ENCODE assay signal across 11 cellular contexts in genomic region chr21:40466893-40467483, GRCh38.
DNase-seq lines count a peak whose midpoint lies in the region; ATAC-seq, FAIRE-seq and TF ChIP-seq lines count a peak whose summit lies in the region.
"Had no signal": no experiment of that assay in that cellular context is flagged by ENCODE, and none has a peak within 500 bp of the region (broad histone marks: within the 10 kb centered on the region; RNA-seq: fewer than 3 reads in every experiment).

No MANE protein-coding gene starts in this region.

- BruUV-seq in PC-9 (replicated peaks; lab: Mats Ljungman, UMichigan): no TSS peak

- H3K36me3 ChIP-seq in left ventricle myocardium inferior: no peaks in the 10 kb centered on the region
- H3K36me3 ChIP-seq in right atrium auricular region: no peaks in the 10 kb centered on the region
- H3K36me3 ChIP-seq in PC-9 (ENCODE audit: low read depth): no peaks in the 10 kb centered on the region
- no peaks in the 10 kb centered on the region for H3K36me3 ChIP-seq in upper lobe of right lung

- H3K9me2 ChIP-seq in PC-9 (ENCODE audit: insufficient read depth): no peaks in the 10 kb centered on the region

- no peak overlapping the region for H3K4me2 ChIP-seq in PC-9

- H3K79me2 ChIP-seq in PC-9 (ENCODE audit: low read depth): no peaks in the 10 kb centered on the region

- H2AFZ ChIP-seq in PC-9: no peak overlapping the region

- peaks cover 66% of the 10 kb centered on the region for H3K27me3 ChIP-seq in left ventricle myocardium inferior (ENCODE audit: low read depth)
- H3K27me3 ChIP-seq in right atrium auricular region: no peaks in the 10 kb centered on the region
- no peaks in the 10 kb centered on the region; the same call in 1 of the 2 replicates for H3K27me3 ChIP-seq in PC-9 (ENCODE audit: insufficient read depth, low read depth)
- no peaks in the 10 kb centered on the region for H3K27me3 ChIP-seq in upper lobe of right lung

- H3K27ac ChIP-seq in left ventricle myocardium inferior (replicated peaks) (no peak overlapping the region), right atrium auricular region (no peak overlapping the region), PC-9 (no peak overlapping the region), upper lobe of right lung (no peak overlapping the region)

- intact Hi-C loops in left ventricle myocardium inferior (cut with micrococcal nuclease): no loop called here
- intact Hi-C loops in PC-9 (cut with micrococcal nuclease; ENCODE audit: unreplicated experiment): loop anchor here (5.0 kb wide), 2 partner anchors 600 to 665 kb away; no protein-coding TSS in a partner anchor
- intact Hi-C loops in upper lobe of right lung (cut with DNase I): no loop called here

- DNase-seq in left ventricle myocardium inferior (no peak), right atrium auricular region (ENCODE audit: low spot score) (no peak), PC-9 (no peak), frontal cortex (ENCODE audit: low spot score in 2 of 2) (no peak), upper lobe of right lung (no peak), islet precursor cell (no peak)
- no peak for DNase-seq in stimulated activated CD4-positive, alpha-beta T cell treated with anti-CD3 and anti-CD28 coated beads, Interleukin-1b, Interleukin-23, amount 100 ng/mL, for 48 hours
- DNase-seq: naive thymus-derived CD4-positive, alpha-beta T cell had no signal

- CTCF ChIA-PET in PC-9 (lab: Charles Lee): no interaction called here

- TF ChIP-seq CTCF in left ventricle myocardium inferior (IDR thresholded peaks at IDR 0.05; ENCODE audit: borderline replicate concordance): peak; percentile 58
- peak in 1 of 2 donors; percentile 54 for TF ChIP-seq CTCF in right atrium auricular region (IDR thresholded peaks at IDR 0.05)
- TF ChIP-seq CTCF in PC-9 (conservative IDR thresholded peaks at IDR 0.05): peak; percentile 63
- peak; percentile 48 for TF ChIP-seq CTCF in upper lobe of right lung (IDR thresholded peaks at IDR 0.05)

- POLR2A ChIA-PET in PC-9 (lab: Charles Lee; ENCODE audit: unreplicated experiment): no interaction called here

- ATAC-seq in upper lobe of right lung (no peak), GM18505 (IDR thresholded peaks at IDR 0.05; ENCODE audit: unreplicated experiment) (no peak)
- ATAC-seq: naive thymus-derived CD4-positive, alpha-beta T cell had no signal

- H3F3A ChIP-seq in PC-9 (ENCODE audit: insufficient read depth, low read depth): no peaks in the 10 kb centered on the region

- peak; percentile 78 for FAIRE-seq in frontal cortex (lab: Jason Lieb, UNC)
- FAIRE-seq: colon, G401.6 had no signal

- H3K4me3 ChIP-seq in left ventricle myocardium inferior (no peak overlapping the region), right atrium auricular region (no peak overlapping the region), PC-9 (no peak overlapping the region), upper lobe of right lung (no peak overlapping the region)

- no peak for TF ChIP-seq POLR2A in GM18505 (IDR thresholded peaks at IDR 0.05; ENCODE audit: borderline replicate concordance, extremely low read depth, insufficient read depth, insufficient read length)

- H3K9me3 ChIP-seq in left ventricle myocardium inferior (replicated peaks) (no peaks in the 10 kb centered on the region), right atrium auricular region (no peaks in the 10 kb centered on the region), PC-9 (ENCODE audit: insufficient read depth, low read depth) (no peaks in the 10 kb centered on the region), upper lobe of right lung (no peaks in the 10 kb centered on the region)

- H4K20me1 ChIP-seq in PC-9 (ENCODE audit: insufficient read depth): no peaks in the 10 kb centered on the region

- no peaks in the 10 kb centered on the region for H3K4me1 ChIP-seq in left ventricle myocardium inferior
- no peaks in the 10 kb centered on the region for H3K4me1 ChIP-seq in right atrium auricular region
- H3K4me1 ChIP-seq in PC-9 (replicated peaks; ENCODE audit: insufficient read depth): no peaks in the 10 kb centered on the region
- no peaks in the 10 kb centered on the region for H3K4me1 ChIP-seq in upper lobe of right lung
